In genomic region chr4:68904786-68905185, GRCh38 we compare ENCODE assay signal across 8 cellular contexts. TPM values are rescaled to one million over a fixed set of nuclear protein-coding genes. Genes with fewer than 3 reads are reported as not detected.
DNase-seq lines count a peak whose midpoint lies in the region; ATAC-seq and TF ChIP-seq lines count a peak whose summit lies in the region.

No MANE protein-coding gene starts in this region.

- no peaks in the 10 kb centered on the region for H3K36me3 Mint-ChIP-seq in activated CD4-positive, alpha-beta T cell treated with anti-CD3 and anti-CD28 coated beads, Interleukin-2, amount 10 ng/mL, durations not matched to agents 24 days and 14 days (ENCODE audit: low read depth)

- H3K4me3 Mint-ChIP-seq in activated CD4-positive, alpha-beta T cell treated with anti-CD3 and anti-CD28 coated beads, Interleukin-2, amount 10 ng/mL, durations not matched to agents 24 days and 14 days, result no peak overlapping the region

- ATAC-seq in GM19397 (IDR thresholded peaks at IDR 0.05; ENCODE audit: unreplicated experiment), result peak; percentile 63
- no peak for ATAC-seq in HG03521 (IDR thresholded peaks at IDR 0.05; ENCODE audit: unreplicated experiment)

- intact Hi-C loops in activated CD4-positive, alpha-beta T cell treated with anti-CD3 and anti-CD28 coated beads, Interleukin-2, amount 10 ng/mL, durations not matched to agents 24 days and 14 days (cut with micrococcal nuclease), result no loop called here

- H3K9me3 Mint-ChIP-seq in activated CD4-positive, alpha-beta T cell treated with anti-CD3 and anti-CD28 coated beads, Interleukin-2, amount 10 ng/mL, durations not matched to agents 24 days and 14 days, result no peaks in the 10 kb centered on the region

- no peaks in the 10 kb centered on the region for H3K27me3 ChIP-seq in endocrine pancreas (ENCODE audit: control insufficient read depth, insufficient read depth, low read length)
- no peaks in the 10 kb centered on the region for H3K27me3 ChIP-seq in stomach smooth muscle (ENCODE audit: control insufficient read depth in 1 of 2, insufficient read depth in 2 of 2, low read length in 2 of 2)

- DNase-seq in LNCaP clone FGC (ENCODE audit: low read depth) (peak; percentile 17), dedifferentiated amniotic fluid mesenchymal stem cell (ENCODE audit: extremely low spot score) (no peak), HPDE6-E6E7 (ENCODE audit: extremely low spot score) (no peak)
- DNase-seq in activated CD4-positive, alpha-beta T cell treated with anti-CD3 and anti-CD28 coated beads, Interleukin-2, amount 10 ng/mL, durations not matched to agents 24 days and 14 days, result no peak

- no peak overlapping the region for H3K4me3 ChIP-seq in LNCaP clone FGC (ENCODE audit: low read depth, low read length)
- peak overlapping the region; percentile 32 for H3K4me3 ChIP-seq in endocrine pancreas (ENCODE audit: control insufficient read depth, insufficient read depth, low read length)
- peak overlapping the region; percentile 54 to 57 for H3K4me3 ChIP-seq in stomach smooth muscle (ENCODE audit: low read length in 2 of 2)

- H3K27ac Mint-ChIP-seq in activated CD4-positive, alpha-beta T cell treated with anti-CD3 and anti-CD28 coated beads, Interleukin-2, amount 10 ng/mL, durations not matched to agents 24 days and 14 days, result no peak overlapping the region

- H3K27ac ChIP-seq in stomach smooth muscle (ENCODE audit: low read length), result no peak overlapping the region

- H3K27me3 Mint-ChIP-seq in activated CD4-positive, alpha-beta T cell treated with anti-CD3 and anti-CD28 coated beads, Interleukin-2, amount 10 ng/mL, durations not matched to agents 24 days and 14 days, result no peaks in the 10 kb centered on the region

- H3K9me3 ChIP-seq in endocrine pancreas (ENCODE audit: control insufficient read depth, low read length) (no peaks in the 10 kb centered on the region), stomach smooth muscle (ENCODE audit: control insufficient read depth in 2 of 2, low read length in 2 of 2) (no peaks in the 10 kb centered on the region)

- H3K4me1 Mint-ChIP-seq in activated CD4-positive, alpha-beta T cell treated with anti-CD3 and anti-CD28 coated beads, Interleukin-2, amount 10 ng/mL, durations not matched to agents 24 days and 14 days, result no peaks in the 10 kb centered on the region

- TF ChIP-seq CTCF in LNCaP clone FGC (IDR thresholded peaks at IDR 0.05; ENCODE audit: control insufficient read depth, extremely low read depth, insufficient read depth), result peak; percentile 36; the same call in 1 of the 2 replicates

- no peak overlapping the region for H3K9ac ChIP-seq in endocrine pancreas (ENCODE audit: control insufficient read depth, insufficient read depth, low read length)
- H3K9ac ChIP-seq in stomach smooth muscle (ENCODE audit: low read length in 2 of 2), result peak overlapping the region in 1 of 2 donors; percentile 9

- H3K4me1 ChIP-seq in endocrine pancreas (ENCODE audit: control insufficient read depth, insufficient read depth, low read length) (no peaks in the 10 kb centered on the region), stomach smooth muscle (ENCODE audit: control insufficient read depth, insufficient read depth, low read length) (peaks cover 5% of the 10 kb centered on the region)

- H3K36me3 ChIP-seq in endocrine pancreas (ENCODE audit: control insufficient read depth, insufficient read depth, low read length), result no peaks in the 10 kb centered on the region
- H3K36me3 ChIP-seq in stomach smooth muscle (ENCODE audit: control insufficient read depth in 2 of 2, insufficient read depth in 2 of 2, low read length in 2 of 2), result no peaks in the 10 kb centered on the region

RNA-seq across cellular contexts. Expression of gene UGT2A3, which starts 46.8 kb away (rescaled TPM):
- total RNA-seq in activated CD4-positive, alpha-beta T cell treated with anti-CD3 and anti-CD28 coated beads, Interleukin-2, amount 10 ng/mL, durations not matched to agents 24 days and 14 days, result not detected in 2 replicates
